8 cellular contexts compared by ENCODE assay signal in the genomic region with DNA sequence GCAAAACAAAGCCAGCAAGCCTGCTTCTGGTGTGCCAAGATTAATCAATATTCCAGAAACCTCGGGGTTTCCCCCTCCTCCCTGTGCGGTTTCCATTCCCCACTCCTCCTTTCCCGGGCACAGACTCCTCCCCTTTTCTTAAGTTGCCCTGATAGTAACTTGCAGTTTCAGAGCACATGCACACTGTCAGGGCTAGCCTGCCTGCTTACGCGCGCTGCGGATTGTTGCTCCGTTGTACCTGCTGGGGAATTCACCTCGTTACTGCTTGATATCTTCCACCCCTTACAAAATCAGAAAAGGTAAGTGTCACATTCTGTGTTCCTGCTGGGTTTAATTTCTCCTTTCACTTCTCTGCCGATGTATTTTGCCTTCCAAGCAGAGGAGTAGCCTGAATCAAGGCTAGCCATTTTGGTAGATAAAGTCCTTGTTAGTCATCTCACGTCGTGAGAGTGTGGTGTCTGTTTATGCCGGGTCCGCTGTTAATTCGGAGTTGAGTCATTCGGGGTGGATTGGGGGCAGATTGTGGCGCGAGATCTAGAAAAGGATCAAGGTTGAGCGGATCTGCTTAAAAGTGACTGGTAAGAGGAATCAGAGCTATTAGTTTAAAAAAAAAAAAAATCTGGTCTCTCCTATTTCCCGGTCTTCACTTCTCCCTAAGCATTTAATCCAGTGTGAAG. TPM values are rescaled to one million over a fixed set of nuclear protein-coding genes. Genes with fewer than 3 reads are reported as not detected.
DNase-seq lines count a peak whose midpoint lies in the region; ATAC-seq and TF ChIP-seq lines count a peak whose summit lies in the region.

A gene (plus strand): TSS at position 170 of the 677 bp plus-strand sequence. CDS start 1,818 bp downstream, outside the sequence.

- peak; percentile 13 for TF ChIP-seq POLR2A in GM18951 (IDR thresholded peaks at IDR 0.05; ENCODE audit: extremely low read depth, insufficient read depth, insufficient read length)

- H3K9me3 ChIP-seq in BLaER1 treated with 17β-estradiol and CSF1 and Interleukin-3, amounts not matched to agents 10 nM and 100 nM (replicated peaks in 1 of 11), result peaks cover 0 to 21% (median 2%) of the 10 kb centered on the region in 11 experiments; a peak in 11 of 22 replicates
- H3K9me3 ChIP-seq in OCI-LY7 (ENCODE audit: low read length) (no peaks in the 10 kb centered on the region), iPS DF 6.9 (ENCODE audit: control insufficient read depth, insufficient read depth, low read length) (no peaks in the 10 kb centered on the region)

- no peak for DNase-seq in OCI-LY7 (ENCODE audit: low spot score)
- DNase-seq in astrocyte of the spinal cord (ENCODE audit: low read depth, low spot score), result peak; percentile 88
- DNase-seq in iPS DF 6.9 (ENCODE audit: low read depth, low spot score), result no peak
- DNase-seq in retinal pigment epithelial cell (ENCODE audit: low read depth), result peak; percentile 38
- no peak for DNase-seq in HuH-7.5 (ENCODE audit: low spot score)

- peak within 1 kb of the TSS; percentile 62 for H2AFZ ChIP-seq in OCI-LY7 (ENCODE audit: low read length)

- H3K9ac ChIP-seq in BLaER1 treated with 17β-estradiol and CSF1 and Interleukin-3, amounts not matched to agents 10 nM and 100 nM, result peak within 1 kb of the TSS in 10 of 11 experiments; percentile 11 to 78 (median 56); a peak in 14 of 22 replicates

- BruUV-seq in OCI-LY7 (replicated peaks; lab: Mats Ljungman, UMichigan), result no TSS peak

- peaks cover 13 to 45% (median 42%) of the 10 kb centered on the region in 11 experiments; a peak in 20 of 22 replicates for H3K27me3 ChIP-seq in BLaER1 treated with 17β-estradiol and CSF1 and Interleukin-3, amounts not matched to agents 10 nM and 100 nM
- no peaks in the 10 kb centered on the region for H3K27me3 ChIP-seq in iPS DF 6.9 (ENCODE audit: control insufficient read depth, insufficient read depth, low read length)

- peaks cover 0 to 30% (median 0%) of the 10 kb centered on the region in 11 experiments; a peak in 7 of 22 replicates for H3K36me3 ChIP-seq in BLaER1 treated with 17β-estradiol and CSF1 and Interleukin-3, amounts not matched to agents 10 nM and 100 nM
- no peaks in the 10 kb centered on the region for H3K36me3 ChIP-seq in OCI-LY7 (ENCODE audit: insufficient read depth, low read length)
- H3K36me3 ChIP-seq in iPS DF 6.9 (ENCODE audit: control insufficient read depth, insufficient read depth, low read length), result no peaks in the 10 kb centered on the region

- H3K4me1 ChIP-seq in BLaER1 treated with 17β-estradiol and CSF1 and Interleukin-3, amounts not matched to agents 10 nM and 100 nM, result peaks cover 0 to 36% (median 11%) of the 10 kb centered on the region in 10 experiments; a peak in 14 of 20 replicates
- no peaks in the 10 kb centered on the region for H3K4me1 ChIP-seq in OCI-LY7 (ENCODE audit: insufficient read depth, low read length, poor library complexity, severe bottlenecking)
- H3K4me1 ChIP-seq in iPS DF 6.9 (ENCODE audit: control insufficient read depth, insufficient read depth, low read length), result no peaks in the 10 kb centered on the region; the same call in 1 of the 2 replicates

- peak; percentile 86 for ATAC-seq in HG03097 (IDR thresholded peaks at IDR 0.05; ENCODE audit: low FRiP score, unreplicated experiment)

- peak within 1 kb of the TSS in 5 of 11 experiments; percentile 0 to 62 (median 47); a peak in 8 of 22 replicates for H3K27ac ChIP-seq in BLaER1 treated with 17β-estradiol and CSF1 and Interleukin-3, amounts not matched to agents 10 nM and 100 nM
- H3K27ac ChIP-seq in OCI-LY7 (ENCODE audit: low read depth, low read length, poor library complexity, severe bottlenecking) (no peak within 1 kb of the TSS), iPS DF 6.9 (ENCODE audit: low read length) (no peak within 1 kb of the TSS)

- peak within 1 kb of the TSS; percentile 72 to 95 (median 80) for H3K4me2 ChIP-seq in BLaER1 treated with 17β-estradiol and CSF1 and Interleukin-3, amounts not matched to agents 10 nM and 100 nM
- peak within 1 kb of the TSS; percentile 58 for H3K4me2 ChIP-seq in OCI-LY7 (ENCODE audit: low read length)

- H3K9me2 ChIP-seq in OCI-LY7 (ENCODE audit: insufficient read depth, low read length), result no peaks in the 10 kb centered on the region

- intact Hi-C loops in OCI-LY7 (cut with micrococcal nuclease; ENCODE audit: unreplicated experiment), result no loop called here

- peak within 1 kb of the TSS; percentile 45 to 70 (median 56) for H3K4me3 ChIP-seq in BLaER1 treated with 17β-estradiol and CSF1 and Interleukin-3, amounts not matched to agents 10 nM and 100 nM
- H3K4me3 ChIP-seq in OCI-LY7 (ENCODE audit: low read depth, low read length, poor library complexity, severe bottlenecking) (peak within 1 kb of the TSS; percentile 26), astrocyte of the spinal cord (ENCODE audit: low read depth, low read length) (peak within 1 kb of the TSS; percentile 91), iPS DF 6.9 (ENCODE audit: low read length) (peak within 1 kb of the TSS; percentile 64; the same call in 1 of the 2 replicates), retinal pigment epithelial cell (ENCODE audit: low read length) (peak within 1 kb of the TSS; percentile 72)

- TF ChIP-seq CTCF in OCI-LY7 (conservative IDR thresholded peaks at IDR 0.05; ENCODE audit: low read length), result no peak
- TF ChIP-seq CTCF in astrocyte of the spinal cord (IDR thresholded peaks at IDR 0.05; ENCODE audit: low read depth, low read length), result no peak
- TF ChIP-seq CTCF in retinal pigment epithelial cell (conservative IDR thresholded peaks at IDR 0.05; ENCODE audit: low read depth, low read length), result no peak

- H3K79me2 ChIP-seq in OCI-LY7 (ENCODE audit: insufficient read depth, low read depth, low read length), result no peaks in the 10 kb centered on the region

- POLR2A ChIA-PET in OCI-LY7 (lab: Charles Lee), result interaction anchor here (0.7 to 1.0 kb wide), 2 partner anchors 14 to 17 kb away, joined by 3 read pairs; no protein-coding TSS in a partner anchor

- in situ Hi-C loops in GM18951 (cut with MboI; ENCODE audit: low sequenced_read_pairs, unreplicated experiment) (no loop called here), astrocyte of the spinal cord (cut with HindIII; ENCODE audit: low sequenced_read_pairs) (no loop called here)

- H4K20me1 ChIP-seq in BLaER1 treated with 17β-estradiol and CSF1 and Interleukin-3, amounts not matched to agents 10 nM and 100 nM, result no peaks in the 10 kb centered on the region
- H4K20me1 ChIP-seq in OCI-LY7 (ENCODE audit: insufficient read depth, low read length), result no peaks in the 10 kb centered on the region

- CTCF ChIA-PET in OCI-LY7 (lab: Charles Lee; ENCODE audit: unreplicated experiment), result no interaction called here

- WGBS in iPS DF 6.9 (ENCODE audit: insufficient coverage, insufficient read length), result no CpG with 5 or more reads among the region's 20 CpGs

RNA-seq across cellular contexts. Expression of the gene that starts here (rescaled TPM):
- total RNA-seq in OCI-LY7 (2014; rRNA removed; shearing (Covaris generic)), result not detected in 2 replicates
- total RNA-seq in OCI-LY7 (2022), result not detected in 2 replicates

Comparison
In these comparisons a context has a peak if more than half of its experiments do, and no peak if none do; other contexts are left out.
1. H3K4me3 ChIP-seq: peak in every context shown above with its lines; median percentile 91 in astrocyte of the spinal cord; 72 in retinal pigment epithelial cell; 64 in iPS DF 6.9; 56 in BLaER1 treated with 17β-estradiol and CSF1 and Interleukin-3, amounts not matched to agents 10 nM and 100 nM; 26 in OCI-LY7.
2. DNase-seq: peak in astrocyte of the spinal cord (single experiment) and retinal pigment epithelial cell (single experiment); none in OCI-LY7 (single experiment), iPS DF 6.9 (single experiment) and HuH-7.5 (single experiment).